8 cellular contexts compared by ENCODE assay signal in the genomic region with DNA sequence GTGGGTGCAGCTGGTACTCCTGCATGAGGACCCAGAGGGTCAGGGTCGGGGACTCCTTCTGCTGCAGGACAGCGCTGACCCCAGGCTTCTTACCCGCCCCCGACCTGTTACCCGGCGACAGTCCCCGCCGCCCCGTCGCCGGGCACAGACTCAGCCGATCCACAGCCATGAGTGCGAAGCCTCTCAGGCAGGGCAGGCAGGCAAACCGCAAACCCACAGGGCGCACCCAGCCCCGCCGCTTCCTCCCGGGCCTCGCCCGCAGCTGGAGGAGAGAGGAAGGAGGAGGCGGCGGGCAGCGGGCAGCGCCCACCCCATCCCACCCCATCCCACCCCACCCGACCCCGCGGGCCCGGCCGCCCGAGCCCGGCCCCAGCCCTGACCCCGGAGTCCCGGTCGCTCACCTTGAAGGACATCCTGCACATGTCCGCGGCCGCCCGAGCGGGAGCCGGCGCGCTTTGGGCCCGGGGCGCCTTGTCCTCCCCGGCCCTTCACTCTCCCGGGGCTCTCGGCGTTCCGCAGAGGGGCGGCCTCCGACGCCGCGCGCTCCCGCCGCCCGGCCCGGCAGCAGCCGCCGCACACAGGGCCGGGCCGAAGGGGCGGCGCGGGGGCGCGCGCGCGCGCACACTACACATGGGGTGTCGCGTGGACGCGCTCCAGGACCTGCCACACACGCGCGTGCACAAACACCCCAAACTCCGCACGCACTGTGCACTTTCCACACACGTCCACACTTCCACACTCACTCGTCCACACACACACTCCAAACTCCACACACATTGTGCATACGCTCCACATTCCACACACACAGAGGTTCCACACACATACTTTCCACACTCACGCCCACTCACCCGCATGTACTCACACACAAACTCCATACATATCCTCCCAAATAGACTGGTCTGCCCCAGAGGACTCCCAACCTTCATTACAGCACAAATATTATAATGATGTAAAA. TPM values are rescaled to one million over a fixed set of nuclear protein-coding genes. Genes with fewer than 3 reads are reported as not detected.
DNase-seq lines count a peak whose midpoint lies in the region; ATAC-seq and TF ChIP-seq lines count a peak whose summit lies in the region.

A gene with protein sequence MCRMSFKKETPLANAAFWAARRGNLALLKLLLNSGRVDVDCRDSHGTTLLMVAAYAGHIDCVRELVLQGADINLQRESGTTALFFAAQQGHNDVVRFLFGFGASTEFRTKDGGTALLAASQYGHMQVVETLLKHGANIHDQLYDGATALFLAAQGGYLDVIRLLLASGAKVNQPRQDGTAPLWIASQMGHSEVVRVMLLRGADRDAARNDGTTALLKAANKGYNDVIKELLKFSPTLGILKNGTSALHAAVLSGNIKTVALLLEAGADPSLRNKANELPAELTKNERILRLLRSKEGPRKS (minus strand): TSS at position 603 of the 955 bp plus-strand sequence. CDS start 181 bp downstream, at position 422.

- peaks cover 27% of the 10 kb centered on the region for H3K27me3 ChIP-seq in CD4-positive, CD25-positive, alpha-beta regulatory T cell (ENCODE audit: control insufficient read depth, insufficient read depth, low read length)
- H3K27me3 ChIP-seq in body of pancreas (peaks cover 0 to 4% of the 10 kb centered on the region in 2 donors), smooth muscle cell (ENCODE audit: low read depth) (peaks cover 65% of the 10 kb centered on the region)

- H3K4me2 ChIP-seq in smooth muscle cell, result peak within 1 kb of the TSS; percentile 92

- 1 to 6% methylated on average over 13 to 80 of the region's 86 CpGs for WGBS in body of pancreas, 2 donors
- WGBS in smooth muscle cell (ENCODE audit: low lambda C conversion rate), result 9% methylated on average over 24 of the region's 86 CpGs

- ATAC-seq in CD4-positive, CD25-positive, alpha-beta regulatory T cell (ENCODE audit: low read depth in 2 of 2), result peak; percentile 70 to 77
- peak; percentile 53 for ATAC-seq in HG02678 (IDR thresholded peaks at IDR 0.05; ENCODE audit: unreplicated experiment)
- peak; percentile 58 for ATAC-seq in body of pancreas
- ATAC-seq in HG02571 (IDR thresholded peaks at IDR 0.05; ENCODE audit: unreplicated experiment), result no peak

- H3K4me3 ChIP-seq in CD4-positive, CD25-positive, alpha-beta regulatory T cell (ENCODE audit: low read depth, low read length), result peak within 1 kb of the TSS; percentile 72
- H3K4me3 ChIP-seq in body of pancreas (no peak within 1 kb of the TSS), smooth muscle cell (peak within 1 kb of the TSS; percentile 57)

- no peaks in the 10 kb centered on the region for H3K36me3 ChIP-seq in CD4-positive, CD25-positive, alpha-beta regulatory T cell (ENCODE audit: control insufficient read depth, insufficient read depth, low read length)
- no peaks in the 10 kb centered on the region for H3K36me3 ChIP-seq in body of pancreas (replicated peaks in 1 of 2; ENCODE audit: insufficient read depth in 1 of 2, low read depth in 2 of 2)
- H3K36me3 ChIP-seq in smooth muscle cell (ENCODE audit: low read depth), result no peaks in the 10 kb centered on the region

- peak within 1 kb of the TSS; percentile 13 to 61 (median 59) for H3K27ac Mint-ChIP-seq in CD4-positive, CD25-positive, alpha-beta regulatory T cell

- H3K79me2 ChIP-seq in smooth muscle cell (ENCODE audit: low read depth), result no peaks in the 10 kb centered on the region

- no peaks in the 10 kb centered on the region for H3F3A ChIP-seq in smooth muscle cell (ENCODE audit: low read depth)

- no peaks in the 10 kb centered on the region for H3K36me3 Mint-ChIP-seq in CD4-positive, CD25-positive, alpha-beta regulatory T cell

- H4K20me1 ChIP-seq in smooth muscle cell (ENCODE audit: low read depth), result no peaks in the 10 kb centered on the region

- intact Hi-C loops in body of pancreas (cut with DNase I), result no loop called here

- peaks cover 0 to 5% (median 0%) of the 10 kb centered on the region in 7 donors for H3K9me3 Mint-ChIP-seq in CD4-positive, CD25-positive, alpha-beta regulatory T cell

- peak; percentile 26 to 75 (median 35) for DNase-seq in CD4-positive, CD25-positive, alpha-beta regulatory T cell
- DNase-seq in T-helper 22 cell (ENCODE audit: low read depth), result peak; percentile 4
- DNase-seq in body of pancreas, result peak; percentile 13 to 54 (median 20)
- peak; percentile 89 for DNase-seq in iPS-NIHi11 (ENCODE audit: low spot score)
- DNase-seq in smooth muscle cell (lab: John Stamatoyannopoulos, UW; ENCODE audit: unreplicated experiment), result peak; percentile 5
- no peak for DNase-seq in DMS79 (lab: John Stamatoyannopoulos, UW)

- peaks cover 21% of the 10 kb centered on the region for H3K4me1 ChIP-seq in CD4-positive, CD25-positive, alpha-beta regulatory T cell (ENCODE audit: control insufficient read depth, insufficient read depth, low read length, poor library complexity, severe bottlenecking)
- H3K4me1 ChIP-seq in body of pancreas (peaks cover 11% of the 10 kb centered on the region), smooth muscle cell (ENCODE audit: low read depth) (no peaks in the 10 kb centered on the region)

- H3K4me3 Mint-ChIP-seq in CD4-positive, CD25-positive, alpha-beta regulatory T cell, result peak within 1 kb of the TSS; percentile 83 to 91 (median 86)

- H3K9ac ChIP-seq in smooth muscle cell (ENCODE audit: low read depth), result no peak within 1 kb of the TSS

- TF ChIP-seq CTCF in body of pancreas (IDR thresholded peaks at IDR 0.05) (no peak), smooth muscle cell (IDR thresholded peaks at IDR 0.05; ENCODE audit: borderline replicate concordance, insufficient read depth, poor library complexity, severe bottlenecking) (no peak)

- no peak for TF ChIP-seq POLR2A in body of pancreas (IDR thresholded peaks at IDR 0.05)

- peaks cover 82% of the 10 kb centered on the region for H3K27me3 Mint-ChIP-seq in CD4-positive, CD25-positive, alpha-beta regulatory T cell

- no peak within 1 kb of the TSS for H2AFZ ChIP-seq in smooth muscle cell (ENCODE audit: low read depth)

- H3K27ac ChIP-seq in CD4-positive, CD25-positive, alpha-beta regulatory T cell (ENCODE audit: insufficient read depth, low read length, poor library complexity, severe bottlenecking), result no peak within 1 kb of the TSS
- H3K27ac ChIP-seq in body of pancreas, result no peak within 1 kb of the TSS
- no peak within 1 kb of the TSS for H3K27ac ChIP-seq in smooth muscle cell (ENCODE audit: low read depth)

- H3K4me1 Mint-ChIP-seq in CD4-positive, CD25-positive, alpha-beta regulatory T cell, result peaks cover 8 to 26% (median 14%) of the 10 kb centered on the region in 4 donors

- no peaks in the 10 kb centered on the region for H3K9me3 ChIP-seq in CD4-positive, CD25-positive, alpha-beta regulatory T cell (ENCODE audit: control insufficient read depth in 2 of 2, low read length in 2 of 2)
- no peaks in the 10 kb centered on the region for H3K9me3 ChIP-seq in body of pancreas
- no peaks in the 10 kb centered on the region for H3K9me3 ChIP-seq in smooth muscle cell (replicated peaks; ENCODE audit: low read depth)

RNA-seq across cellular contexts. Expression of the gene that starts here (rescaled TPM):
- not detected for total RNA-seq in CD4-positive, CD25-positive, alpha-beta regulatory T cell
- polyA plus RNA-seq in CD4-positive, CD25-positive, alpha-beta regulatory T cell, result under 1 TPM in 1 of 4 donors, not detected in 3; 0.45 TPM
- total RNA-seq in body of pancreas (1 to 10 TPM in 1 of 2 donors, under 1 TPM in 1; 0.52 to 3.3 TPM), smooth muscle cell (0.13 and 0.36 TPM in 2 replicates)
- 0.72 TPM in 1 of 2 replicates, not detected in the other for polyA plus RNA-seq in smooth muscle cell

Comparison
In these comparisons a context has a peak if more than half of its experiments do, and no peak if none do; other contexts are left out.
1. Peak in DNase-seq, ATAC-seq and H3K4me3 ChIP-seq in CD4-positive, CD25-positive, alpha-beta regulatory T cell; RNA of the gene not detected or under 1 TPM.
2. Peak in DNase-seq, H3K4me3 ChIP-seq and H3K4me2 ChIP-seq in smooth muscle cell; RNA of the gene not detected or under 1 TPM.